ENCODE assay signal across 26 cellular contexts in genomic region chr20:44212792-44213191, GRCh38. TPM values are rescaled to one million over a fixed set of nuclear protein-coding genes. Genes with fewer than 3 reads are reported as not detected.
DNase-seq lines count a peak whose midpoint lies in the region; ATAC-seq and TF ChIP-seq lines count a peak whose summit lies in the region.
"Had no signal": no experiment of that assay in that cellular context is flagged by ENCODE, and none has a peak within 500 bp of the region (broad histone marks: within the 10 kb centered on the region; RNA-seq: fewer than 3 reads in every experiment).

No MANE protein-coding gene starts in this region.

- ATAC-seq in PC-3 (no peak), GM18511 (IDR thresholded peaks at IDR 0.05; ENCODE audit: unreplicated experiment) (no peak), GM19035 (IDR thresholded peaks at IDR 0.05; ENCODE audit: unreplicated experiment) (no peak)
- ATAC-seq in naive thymus-derived CD8-positive, alpha-beta T cell = no peak
- ATAC-seq: gastroesophageal sphincter; stimulated activated naive CD8-positive, alpha-beta T cell treated with anti-CD3 and anti-CD28 coated beads, Interleukin-15, amount 100 ng/mL, for 72 hours had no signal

- H4K20me1 ChIP-seq in PC-3 (ENCODE audit: low read length) (peaks cover 21% of the 10 kb centered on the region), mammary epithelial cell (ENCODE audit: insufficient read depth, low read length) (no peaks in the 10 kb centered on the region)

- CTCF ChIA-PET in PC-3 (lab: Charles Lee) (interaction anchor here (0.6 kb wide), 2 partner anchors 156 to 249 kb away, joined by 3 to 4 read pairs; no protein-coding TSS in a partner anchor), mammary epithelial cell (lab: Charles Lee; ENCODE audit: low non-redundant PET) (no interaction called here), Calu3 (lab: Charles Lee) (interaction anchor here (0.7 to 2.0 kb wide), 4 partner anchors 17 to 96 kb away, joined by 4 to 5 read pairs (median 4); no protein-coding TSS in a partner anchor)

- no peaks in the 10 kb centered on the region for H3F3A ChIP-seq in PC-3 (ENCODE audit: low read length, unreplicated experiment)

- H3K4me3 ChIP-seq in PC-3 (ENCODE audit: low read length) = no peak overlapping the region
- no peak overlapping the region for H3K4me3 ChIP-seq in mammary epithelial cell (replicated peaks in 1 of 3; ENCODE audit: insufficient read depth in 1 of 3, low read depth in 2 of 3, low read length in 3 of 3)
- H3K4me3 ChIP-seq: adrenal gland, MG63 had no signal

- WGBS in mammary epithelial cell (ENCODE audit: low coverage, missing lambda C conversion rate) = 24% methylated on average over 4 of the region's 4 CpGs

- H3K9ac ChIP-seq in PC-3 (ENCODE audit: low read length) (no peak overlapping the region), mammary epithelial cell (ENCODE audit: insufficient read depth, low read length) (no peak overlapping the region)

- no peaks in the 10 kb centered on the region for H3K9me3 Mint-ChIP-seq in naive thymus-derived CD8-positive, alpha-beta T cell
- H3K9me3 Mint-ChIP-seq in Calu3 (ENCODE audit: low read depth, unreplicated experiment) = no peaks in the 10 kb centered on the region
- H3K9me3 Mint-ChIP-seq: activated CD4-positive, alpha-beta T cell treated with anti-CD3 and anti-CD28 coated beads, Interleukin-2, amount 10 ng/mL, durations not matched to agents 7 days and 5 days; memory B cell; neural crest cell; stimulated activated naive CD8-positive, alpha-beta T cell treated with anti-CD3 and anti-CD28 coated beads, Interleukin-15, amount 100 ng/mL, for 72 hours had no signal

- H3K79me2 ChIP-seq in PC-3 (ENCODE audit: low read length) = peaks cover 38% of the 10 kb centered on the region
- peaks cover 34% of the 10 kb centered on the region for H3K79me2 ChIP-seq in mammary epithelial cell (ENCODE audit: insufficient read depth, low read length)

- 0 out of 2 replicates have a peak overlapping the region, but pooled peaks have one; percentile 5 for H3K4me2 ChIP-seq in PC-3 (ENCODE audit: low read length)
- no peak overlapping the region for H3K4me2 ChIP-seq in mammary epithelial cell (ENCODE audit: insufficient read depth, low read depth, low read length)

- H3K9me2 ChIP-seq in PC-3 (replicated peaks; ENCODE audit: low read length) = no peaks in the 10 kb centered on the region

- H3K4me3 Mint-ChIP-seq in naive thymus-derived CD8-positive, alpha-beta T cell = peak overlapping the region in 4 of 10 donors; percentile 36 to 97 (median 93)
- H3K4me3 Mint-ChIP-seq in Calu3 (ENCODE audit: low read depth, unreplicated experiment) = no peak overlapping the region

- H3K9me3 ChIP-seq in PC-3 (ENCODE audit: low read length) = no peaks in the 10 kb centered on the region
- H3K9me3 ChIP-seq in mammary epithelial cell (replicated peaks; ENCODE audit: insufficient read depth, low read length) = no peaks in the 10 kb centered on the region
- H3K9me3 ChIP-seq: adrenal gland, gastroesophageal sphincter, MG63 had no signal

- H3K27me3 Mint-ChIP-seq in naive thymus-derived CD8-positive, alpha-beta T cell = peaks cover 0 to 2% (median 0%) of the 10 kb centered on the region in 5 donors
- no peaks in the 10 kb centered on the region for H3K27me3 Mint-ChIP-seq in Calu3 (ENCODE audit: unreplicated experiment)
- H3K27me3 Mint-ChIP-seq: activated CD4-positive, alpha-beta T cell treated with anti-CD3 and anti-CD28 coated beads, Interleukin-2, amount 10 ng/mL, durations not matched to agents 7 days and 5 days; memory B cell; stimulated activated naive CD8-positive, alpha-beta T cell treated with anti-CD3 and anti-CD28 coated beads, Interleukin-15, amount 100 ng/mL, for 72 hours had no signal

- POLR2A ChIA-PET in PC-3 (lab: Charles Lee; ENCODE audit: unreplicated experiment) = no interaction called here
- POLR2A ChIA-PET in naive thymus-derived CD8-positive, alpha-beta T cell (lab: Charles Lee) = interaction anchor here (0.5 to 9.9 kb wide), 4 partner anchors 76 to 398 kb away, joined by 3 to 145 read pairs (median 4); partner anchors contain the start of gene FITM2

- TF ChIP-seq CTCF in PC-3 (conservative IDR thresholded peaks at IDR 0.05; ENCODE audit: low read depth, low read length) (no peak), mammary epithelial cell (conservative IDR thresholded peaks at IDR 0.05 in 1 of 2, IDR thresholded peaks at IDR 0.05 in 1 of 2; ENCODE audit: extremely low read depth in 1 of 2, insufficient read depth in 1 of 2, low read depth in 1 of 2, low read length in 2 of 2) (no peak), Calu3 (IDR thresholded peaks at IDR 0.05; ENCODE audit: unreplicated experiment) (no peak)

- in situ Hi-C loops in mammary epithelial cell (cut with MboI; ENCODE audit: low sequenced_read_pairs in 2 of 2) = loop anchor here (5.0 to 25.0 kb wide), 3 partner anchors 100 to 400 kb away; partner anchors contain the start of gene FITM2 (in 1 of the 2)

- no TSS peak for BruUV-seq in PC-3 (replicated peaks; lab: Mats Ljungman, UMichigan)
- no TSS peak for BruUV-seq in mammary epithelial cell (replicated peaks; lab: Mats Ljungman, UMichigan)
- no TSS peak for BruUV-seq in Calu3 (replicated peaks; lab: Mats Ljungman, UMichigan)

- H3K27ac ChIP-seq in PC-3 (ENCODE audit: low read length) (no peak overlapping the region), mammary epithelial cell (ENCODE audit: insufficient read depth, low read depth, low read length) (peak overlapping the region; percentile 91)
- H3K27ac ChIP-seq: adrenal gland had no signal

- peaks cover 3 to 11% (median 4%) of the 10 kb centered on the region in 3 donors for H3K36me3 Mint-ChIP-seq in naive thymus-derived CD8-positive, alpha-beta T cell
- H3K36me3 Mint-ChIP-seq in Calu3 (ENCODE audit: insufficient read depth, unreplicated experiment) = peaks cover 44% of the 10 kb centered on the region

- H3K27ac Mint-ChIP-seq in naive thymus-derived CD8-positive, alpha-beta T cell = peak overlapping the region; percentile 69 to 100 (median 98)
- H3K27ac Mint-ChIP-seq in Calu3 (ENCODE audit: unreplicated experiment) = no peak overlapping the region
- H3K27ac Mint-ChIP-seq: stimulated activated naive CD8-positive, alpha-beta T cell treated with anti-CD3 and anti-CD28 coated beads, Interleukin-15, amount 100 ng/mL, for 72 hours had no signal

- peaks cover 39 to 76% (median 69%) of the 10 kb centered on the region in 4 donors for H3K4me1 Mint-ChIP-seq in naive thymus-derived CD8-positive, alpha-beta T cell
- peaks cover 33% of the 10 kb centered on the region for H3K4me1 Mint-ChIP-seq in Calu3 (ENCODE audit: low read depth, unreplicated experiment)

- H2AFZ ChIP-seq in PC-3 (ENCODE audit: low read length) (no peak overlapping the region), mammary epithelial cell (ENCODE audit: low read depth, low read length) (no peak overlapping the region)

- intact Hi-C loops in PC-3 (cut with micrococcal nuclease) = loop anchor here (5.0 to 10.0 kb wide), 2 partner anchors 368 to 520 kb away; no protein-coding TSS in a partner anchor
- intact Hi-C loops in mammary epithelial cell (cut with micrococcal nuclease) = loop anchor here (10.0 kb wide), 2 partner anchors 472 to 522 kb away; no protein-coding TSS in a partner anchor
- intact Hi-C loops in Calu3 (cut with micrococcal nuclease; ENCODE audit: unreplicated experiment) = loop anchor here (10.0 kb wide), 1 partner anchor 522 kb away; no protein-coding TSS in a partner anchor

- peak; percentile 62 for DNase-seq in ELR (ENCODE audit: low read depth)
- DNase-seq in PC-3 = peak; percentile 77
- peak; percentile 86 for DNase-seq in mammary epithelial cell
- no peak for DNase-seq in naive thymus-derived CD8-positive, alpha-beta T cell
- DNase-seq in Calu3 = no peak
- no peak for DNase-seq in NCI-H2196 (lab: John Stamatoyannopoulos, UW; ENCODE audit: unreplicated experiment)
- DNase-seq: activated CD4-positive, alpha-beta T cell treated with anti-CD3 and anti-CD28 coated beads, Interleukin-2, amount 10 ng/mL, durations not matched to agents 7 days and 5 days; adrenal gland; DMS79 treated with DMSO at 0.1 percent for 48 hours; kidney glomerular epithelial cell; MG63; NCI-H146; NCI-H526 treated with DMSO at 0.1 percent for 48 hours; SHP77 treated with DMSO at 0.1 percent for 48 hours; small intestine; stimulated activated CD4-positive, alpha-beta T cell treated with anti-CD3 and anti-CD28 coated beads, Interleukin-2, amount 100 ng/mL, for 48 hours; stimulated activated naive CD8-positive, alpha-beta T cell treated with anti-CD3 and anti-CD28 coated beads, Interleukin-15, amount 100 ng/mL, for 72 hours; trophoblast cell had no signal

- H3K27me3 ChIP-seq in PC-3 (ENCODE audit: low read length) (no peaks in the 10 kb centered on the region), mammary epithelial cell (ENCODE audit: insufficient read depth, low read length) (no peaks in the 10 kb centered on the region)
- H3K27me3 ChIP-seq: adrenal gland, gastroesophageal sphincter, MG63 had no signal

- peaks cover 28% of the 10 kb centered on the region for H3K4me1 ChIP-seq in PC-3 (ENCODE audit: insufficient read depth, low read length)
- H3K4me1 ChIP-seq in mammary epithelial cell (ENCODE audit: insufficient read depth, low read length) = peaks cover 26% of the 10 kb centered on the region

- dilution Hi-C loops in mammary epithelial cell (cut with HindIII; ENCODE audit: low sequenced_read_pairs) = no loop called here

- H3K36me3 ChIP-seq in PC-3 (ENCODE audit: low read depth, low read length) (no peaks in the 10 kb centered on the region), mammary epithelial cell (ENCODE audit: insufficient read depth, low read length) (no peaks in the 10 kb centered on the region)
- H3K36me3 ChIP-seq: adrenal gland, MG63 had no signal

RNA-seq across cellular contexts. Expression of gene OSER1, which starts 2.2 kb away (rescaled TPM):
- total RNA-seq in PC-3 (2014; rRNA removed) (29.0 and 34.8 TPM in 2 replicates), mammary epithelial cell (10 to 100 TPM; 18.5 to 29.5 TPM), Calu3 (2022) (52.2 and 56.7 TPM in 2 replicates)
- 32.4 TPM for polyA plus RNA-seq in mammary epithelial cell
- 40.5 TPM for polyA minus RNA-seq in mammary epithelial cell
- 10 to 100 TPM; 46.4 to 47.3 TPM for total RNA-seq in naive thymus-derived CD8-positive, alpha-beta T cell
- 10 to 100 TPM; 27.7 to 38.8 (median 37.7) TPM for polyA plus RNA-seq in naive thymus-derived CD8-positive, alpha-beta T cell

RNA-seq across cellular contexts. Expression of gene JPH2, which starts 25.8 kb away (rescaled TPM):
- total RNA-seq in PC-3 (2014; rRNA removed) (15.5 and 15.8 TPM in 2 replicates), mammary epithelial cell (10 to 100 TPM in 1 of 2 donors, 1 to 10 TPM in 1; 5.5 to 14.2 TPM), Calu3 (2022) (0.50 and 0.59 TPM in 2 replicates)
- 6.8 TPM for polyA plus RNA-seq in mammary epithelial cell
- 19.3 TPM for polyA minus RNA-seq in mammary epithelial cell
- not detected for total RNA-seq in naive thymus-derived CD8-positive, alpha-beta T cell
- polyA plus RNA-seq in naive thymus-derived CD8-positive, alpha-beta T cell = not detected
- total RNA-seq: activated CD4-positive, alpha-beta T cell treated with anti-CD3 and anti-CD28 coated beads, Interleukin-2, amount 10 ng/mL, durations not matched to agents 7 days and 5 days; pulmonary artery endothelial cell had no signal

RNA-seq across cellular contexts. Expression of gene GDAP1L1, which starts 34.3 kb away (rescaled TPM):
- not detected in 2 replicates for total RNA-seq in PC-3 (2014; rRNA removed)
- total RNA-seq in mammary epithelial cell = not detected
- not detected for polyA plus RNA-seq in mammary epithelial cell
- not detected for polyA minus RNA-seq in mammary epithelial cell
- not detected for total RNA-seq in naive thymus-derived CD8-positive, alpha-beta T cell
- polyA plus RNA-seq in naive thymus-derived CD8-positive, alpha-beta T cell = not detected
- total RNA-seq in Calu3 (2022) = not detected in 2 replicates
- total RNA-seq: activated CD4-positive, alpha-beta T cell treated with anti-CD3 and anti-CD28 coated beads, Interleukin-2, amount 10 ng/mL, durations not matched to agents 7 days and 5 days; dermis microvascular lymphatic vessel endothelial cell; epithelial cell of proximal tubule; pulmonary artery endothelial cell had no signal

Comparison
In these comparisons a context has a peak if more than half of its experiments do, and no peak if none do; other contexts are left out.
1. DNase-seq: peak in ELR (single experiment), PC-3 (single experiment) and mammary epithelial cell (single experiment); none in naive thymus-derived CD8-positive, alpha-beta T cell (0 of 10), Calu3 (single experiment) and NCI-H2196 (single experiment).